ENCODE assay signal across 2 cellular contexts in the genomic region with DNA sequence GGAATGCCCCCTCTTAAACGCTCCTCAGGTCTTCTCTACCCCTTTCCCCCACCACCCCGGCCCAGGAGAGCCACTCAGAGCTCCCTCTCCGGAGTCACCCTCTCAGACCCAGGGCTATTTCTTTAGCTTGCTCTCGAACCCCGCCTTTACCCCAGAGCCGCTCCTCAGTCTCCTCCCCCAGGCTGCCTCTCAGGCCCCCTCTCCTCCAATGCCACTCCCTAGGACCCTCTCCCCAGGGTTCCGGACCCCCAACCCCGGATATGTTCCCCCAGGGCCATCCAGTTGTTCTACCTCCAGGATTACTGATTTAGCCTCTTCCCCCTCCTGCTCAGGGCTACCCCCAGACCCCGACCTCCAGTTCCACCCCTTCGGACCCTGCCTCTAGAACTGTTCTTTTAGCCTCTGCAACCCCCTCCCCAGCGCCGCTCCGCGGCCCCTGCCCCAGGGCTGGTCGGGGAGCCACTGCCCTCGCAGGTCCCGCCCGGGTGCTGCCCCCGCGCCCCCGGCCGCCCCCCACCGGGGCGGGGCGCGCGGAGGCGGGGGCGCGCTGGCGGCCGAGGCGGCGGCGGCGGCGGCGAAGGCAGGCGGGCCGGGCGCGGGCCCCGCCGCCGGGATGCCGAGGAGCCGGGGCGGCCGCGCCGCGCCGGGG.
TF ChIP-seq lines count a peak whose summit lies in the region.

A gene (plus strand): TSS at position 565 of the 649 bp plus-strand sequence. CDS start 49 bp downstream, at position 614.

TF ChIP-seq in SK-N-SH, 30 proteins besides CTCF, POLR2A, EP300 and RAD21 (continued from another document):
- TF ChIP-seq, protein P1, sequence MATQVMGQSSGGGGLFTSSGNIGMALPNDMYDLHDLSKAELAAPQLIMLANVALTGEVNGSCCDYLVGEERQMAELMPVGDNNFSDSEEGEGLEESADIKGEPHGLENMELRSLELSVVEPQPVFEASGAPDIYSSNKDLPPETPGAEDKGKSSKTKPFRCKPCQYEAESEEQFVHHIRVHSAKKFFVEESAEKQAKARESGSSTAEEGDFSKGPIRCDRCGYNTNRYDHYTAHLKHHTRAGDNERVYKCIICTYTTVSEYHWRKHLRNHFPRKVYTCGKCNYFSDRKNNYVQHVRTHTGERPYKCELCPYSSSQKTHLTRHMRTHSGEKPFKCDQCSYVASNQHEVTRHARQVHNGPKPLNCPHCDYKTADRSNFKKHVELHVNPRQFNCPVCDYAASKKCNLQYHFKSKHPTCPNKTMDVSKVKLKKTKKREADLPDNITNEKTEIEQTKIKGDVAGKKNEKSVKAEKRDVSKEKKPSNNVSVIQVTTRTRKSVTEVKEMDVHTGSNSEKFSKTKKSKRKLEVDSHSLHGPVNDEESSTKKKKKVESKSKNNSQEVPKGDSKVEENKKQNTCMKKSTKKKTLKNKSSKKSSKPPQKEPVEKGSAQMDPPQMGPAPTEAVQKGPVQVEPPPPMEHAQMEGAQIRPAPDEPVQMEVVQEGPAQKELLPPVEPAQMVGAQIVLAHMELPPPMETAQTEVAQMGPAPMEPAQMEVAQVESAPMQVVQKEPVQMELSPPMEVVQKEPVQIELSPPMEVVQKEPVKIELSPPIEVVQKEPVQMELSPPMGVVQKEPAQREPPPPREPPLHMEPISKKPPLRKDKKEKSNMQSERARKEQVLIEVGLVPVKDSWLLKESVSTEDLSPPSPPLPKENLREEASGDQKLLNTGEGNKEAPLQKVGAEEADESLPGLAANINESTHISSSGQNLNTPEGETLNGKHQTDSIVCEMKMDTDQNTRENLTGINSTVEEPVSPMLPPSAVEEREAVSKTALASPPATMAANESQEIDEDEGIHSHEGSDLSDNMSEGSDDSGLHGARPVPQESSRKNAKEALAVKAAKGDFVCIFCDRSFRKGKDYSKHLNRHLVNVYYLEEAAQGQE (IDR thresholded peaks at IDR 0.05; ENCODE audit: low read depth, low read length): no peak
- TF ChIP-seq YY1 (IDR thresholded peaks at IDR 0.05; ENCODE audit: low read depth): no peak
- TF ChIP-seq SMC3 (IDR thresholded peaks at IDR 0.05; ENCODE audit: low read depth, low read length): no peak
- no peak for TF ChIP-seq GATA2 (CRISPR knock-in tag; IDR thresholded peaks at IDR 0.05)
- TF ChIP-seq, protein P2, sequence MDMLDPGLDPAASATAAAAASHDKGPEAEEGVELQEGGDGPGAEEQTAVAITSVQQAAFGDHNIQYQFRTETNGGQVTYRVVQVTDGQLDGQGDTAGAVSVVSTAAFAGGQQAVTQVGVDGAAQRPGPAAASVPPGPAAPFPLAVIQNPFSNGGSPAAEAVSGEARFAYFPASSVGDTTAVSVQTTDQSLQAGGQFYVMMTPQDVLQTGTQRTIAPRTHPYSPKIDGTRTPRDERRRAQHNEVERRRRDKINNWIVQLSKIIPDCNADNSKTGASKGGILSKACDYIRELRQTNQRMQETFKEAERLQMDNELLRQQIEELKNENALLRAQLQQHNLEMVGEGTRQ (IDR thresholded peaks at IDR 0.05; ENCODE audit: borderline replicate concordance, low read depth, low read length): no peak
- TF ChIP-seq SIN3A (IDR thresholded peaks at IDR 0.05; ENCODE audit: borderline replicate concordance, low read depth, low read length): no peak
- TF ChIP-seq, protein P3, sequence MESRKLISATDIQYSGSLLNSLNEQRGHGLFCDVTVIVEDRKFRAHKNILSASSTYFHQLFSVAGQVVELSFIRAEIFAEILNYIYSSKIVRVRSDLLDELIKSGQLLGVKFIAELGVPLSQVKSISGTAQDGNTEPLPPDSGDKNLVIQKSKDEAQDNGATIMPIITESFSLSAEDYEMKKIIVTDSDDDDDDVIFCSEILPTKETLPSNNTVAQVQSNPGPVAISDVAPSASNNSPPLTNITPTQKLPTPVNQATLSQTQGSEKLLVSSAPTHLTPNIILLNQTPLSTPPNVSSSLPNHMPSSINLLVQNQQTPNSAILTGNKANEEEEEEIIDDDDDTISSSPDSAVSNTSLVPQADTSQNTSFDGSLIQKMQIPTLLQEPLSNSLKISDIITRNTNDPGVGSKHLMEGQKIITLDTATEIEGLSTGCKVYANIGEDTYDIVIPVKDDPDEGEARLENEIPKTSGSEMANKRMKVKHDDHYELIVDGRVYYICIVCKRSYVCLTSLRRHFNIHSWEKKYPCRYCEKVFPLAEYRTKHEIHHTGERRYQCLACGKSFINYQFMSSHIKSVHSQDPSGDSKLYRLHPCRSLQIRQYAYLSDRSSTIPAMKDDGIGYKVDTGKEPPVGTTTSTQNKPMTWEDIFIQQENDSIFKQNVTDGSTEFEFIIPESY (IDR thresholded peaks at IDR 0.05; ENCODE audit: borderline replicate concordance, low read depth): no peak
- TF ChIP-seq FOXM1 (IDR thresholded peaks at IDR 0.05; ENCODE audit: low read depth): no peak
- TF ChIP-seq JUND (IDR thresholded peaks at IDR 0.05): no peak
- TF ChIP-seq, protein P4, sequence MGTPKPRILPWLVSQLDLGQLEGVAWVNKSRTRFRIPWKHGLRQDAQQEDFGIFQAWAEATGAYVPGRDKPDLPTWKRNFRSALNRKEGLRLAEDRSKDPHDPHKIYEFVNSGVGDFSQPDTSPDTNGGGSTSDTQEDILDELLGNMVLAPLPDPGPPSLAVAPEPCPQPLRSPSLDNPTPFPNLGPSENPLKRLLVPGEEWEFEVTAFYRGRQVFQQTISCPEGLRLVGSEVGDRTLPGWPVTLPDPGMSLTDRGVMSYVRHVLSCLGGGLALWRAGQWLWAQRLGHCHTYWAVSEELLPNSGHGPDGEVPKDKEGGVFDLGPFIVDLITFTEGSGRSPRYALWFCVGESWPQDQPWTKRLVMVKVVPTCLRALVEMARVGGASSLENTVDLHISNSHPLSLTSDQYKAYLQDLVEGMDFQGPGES (IDR thresholded peaks at IDR 0.05; ENCODE audit: low read depth, low read length): no peak
- TF ChIP-seq POLR2AphosphoS5 (IDR thresholded peaks at IDR 0.05; ENCODE audit: low read depth, low read length): no peak
- TF ChIP-seq ELF1 (IDR thresholded peaks at IDR 0.05): no peak
- TF ChIP-seq, protein P5, sequence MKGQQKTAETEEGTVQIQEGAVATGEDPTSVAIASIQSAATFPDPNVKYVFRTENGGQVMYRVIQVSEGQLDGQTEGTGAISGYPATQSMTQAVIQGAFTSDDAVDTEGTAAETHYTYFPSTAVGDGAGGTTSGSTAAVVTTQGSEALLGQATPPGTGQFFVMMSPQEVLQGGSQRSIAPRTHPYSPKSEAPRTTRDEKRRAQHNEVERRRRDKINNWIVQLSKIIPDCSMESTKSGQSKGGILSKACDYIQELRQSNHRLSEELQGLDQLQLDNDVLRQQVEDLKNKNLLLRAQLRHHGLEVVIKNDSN (IDR thresholded peaks at IDR 0.05; ENCODE audit: borderline replicate concordance, low read depth): no peak

TF ChIP-seq in SK-N-SH treated with all-trans-retinoic acid at 6 μM for 48 hours, 23 proteins besides CTCF, POLR2A, EP300 and RAD21 (continued from another document):
- TF ChIP-seq, protein P6, sequence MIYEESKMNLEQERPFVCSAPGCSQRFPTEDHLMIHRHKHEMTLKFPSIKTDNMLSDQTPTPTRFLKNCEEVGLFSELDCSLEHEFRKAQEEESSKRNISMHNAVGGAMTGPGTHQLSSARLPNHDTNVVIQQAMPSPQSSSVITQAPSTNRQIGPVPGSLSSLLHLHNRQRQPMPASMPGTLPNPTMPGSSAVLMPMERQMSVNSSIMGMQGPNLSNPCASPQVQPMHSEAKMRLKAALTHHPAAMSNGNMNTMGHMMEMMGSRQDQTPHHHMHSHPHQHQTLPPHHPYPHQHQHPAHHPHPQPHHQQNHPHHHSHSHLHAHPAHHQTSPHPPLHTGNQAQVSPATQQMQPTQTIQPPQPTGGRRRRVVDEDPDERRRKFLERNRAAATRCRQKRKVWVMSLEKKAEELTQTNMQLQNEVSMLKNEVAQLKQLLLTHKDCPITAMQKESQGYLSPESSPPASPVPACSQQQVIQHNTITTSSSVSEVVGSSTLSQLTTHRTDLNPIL (CRISPR knock-in tag; IDR thresholded peaks at IDR 0.05; ENCODE audit: low read depth): no peak
- no peak for TF ChIP-seq TOX (CRISPR knock-in tag; IDR thresholded peaks at IDR 0.05; ENCODE audit: borderline replicate concordance)
- no peak for TF ChIP-seq ARNTL (CRISPR knock-in tag; IDR thresholded peaks at IDR 0.05; ENCODE audit: borderline replicate concordance, low read depth)
- no peak for TF ChIP-seq ZNF70 (CRISPR knock-in tag; IDR thresholded peaks at IDR 0.05)
